Comparison of ENCODE assay signal across 8 cellular contexts in genomic region chr6:30463651-30464618, GRCh38. TPM values are rescaled to one million over a fixed set of nuclear protein-coding genes. Genes with fewer than 3 reads are reported as not detected.
A peak's percentile ranks its signal among the peaks of the same experiment; 100 is the strongest.
DNase-seq lines count a peak whose midpoint lies in the region; ATAC-seq, FAIRE-seq and TF ChIP-seq lines count a peak whose summit lies in the region.

No MANE protein-coding gene starts in this region.

- H3K4me2 ChIP-seq in K562 (ENCODE audit: insufficient read depth, low read length) (no peak overlapping the region), osteoblast (ENCODE audit: insufficient read depth, low read length) (peak overlapping the region; percentile 54)

- H3K4me1 ChIP-seq in K562 (replicated peaks in 1 of 2; ENCODE audit: control insufficient read depth in 2 of 2, insufficient read depth in 2 of 2, low read length in 2 of 2) = peaks cover 6 to 21% of the 10 kb centered on the region in 2 experiments; a peak in 2 of 5 replicates
- peaks cover 4% of the 10 kb centered on the region for H3K4me1 ChIP-seq in osteoblast (ENCODE audit: insufficient read depth, low read length)

- in situ Hi-C loops in K562 (cut with MboI) = no loop called here

- H3K4me3 ChIP-seq in K562 (no peak overlapping the region), osteoblast (ENCODE audit: insufficient read depth, low read length) (no peak overlapping the region)

- TF ChIP-seq CTCF in K562 (IDR thresholded peaks at IDR 0.05 in 2 of 3, conservative IDR thresholded peaks at IDR 0.05 in 1 of 3; ENCODE audit: insufficient read depth in 2 of 3, low read depth in 1 of 3, low read length in 3 of 3) (no peak), osteoblast (IDR thresholded peaks at IDR 0.05; ENCODE audit: extremely low read depth, low read depth, low read length) (no peak)

- H3K36me3 ChIP-seq in K562 (ENCODE audit: control insufficient read depth, insufficient read depth, low read length) (no peaks in the 10 kb centered on the region), osteoblast (ENCODE audit: insufficient read depth, low read length) (no peaks in the 10 kb centered on the region)

- H2AFZ ChIP-seq in K562 (ENCODE audit: low read depth, low read length) (no peak overlapping the region), osteoblast (ENCODE audit: low read length) (no peak overlapping the region)

- TF ChIP-seq EP300 in K562 (IDR thresholded peaks at IDR 0.05; ENCODE audit: low read length) = no peak

- intact Hi-C loops in K562 (cut with micrococcal nuclease) = no loop called here

- FAIRE-seq in K562 (lab: Jason Lieb, UNC) = no peak

- CTCF ChIA-PET in K562 (lab: Yijun Ruan, JAX; ENCODE audit: low intra/inter-chr PET ratio) = no interaction called here

- ATAC-seq in K562 (peak; percentile 50), HG03097 (IDR thresholded peaks at IDR 0.05; ENCODE audit: low FRiP score, unreplicated experiment) (no peak)

- BruUV-seq in K562 (replicated peaks; lab: Mats Ljungman, UMichigan) = no TSS peak

- DNase-seq in Daoy (ENCODE audit: low read depth) = peak; percentile 74
- DNase-seq in T-helper 1 cell = peak; percentile 58 to 80 (median 60)
- no peak for DNase-seq in K562 (ENCODE audit: extremely low read depth in 1 of 4, low spot score in 3 of 4)
- peak; percentile 66 for DNase-seq in osteoblast (ENCODE audit: insufficient read length, low spot score, missing footprints)
- no peak for DNase-seq in T1000 (lab: John Stamatoyannopoulos, UW)
- DNase-seq in NCI-H2107 treated with DMSO at 0.1 percent for 48 hours (lab: John Stamatoyannopoulos, UW; ENCODE audit: unreplicated experiment) = no peak
- no peak for DNase-seq in globus pallidus (ENCODE audit: low spot score)

- no peak for TF ChIP-seq RAD21 in K562 (CRISPR knock-in tag; conservative IDR thresholded peaks at IDR 0.05 in 1 of 2, IDR thresholded peaks at IDR 0.05 in 1 of 2)

- H3K27ac ChIP-seq in K562 (ENCODE audit: extremely low read depth, low read depth, low read length) (no peak overlapping the region), osteoblast (ENCODE audit: low read depth, low read length) (no peak overlapping the region)

- H4K20me1 ChIP-seq in K562 (replicated peaks; ENCODE audit: control insufficient read depth, insufficient read depth, low read length) = no peaks in the 10 kb centered on the region
- H4K20me1 ChIP-seq in osteoblast (ENCODE audit: insufficient read depth, low read length) = peaks cover 16% of the 10 kb centered on the region

- WGBS in K562 (ENCODE audit: insufficient coverage, low coverage, missing lambda C conversion rate) = 21% methylated on average over 63 of the region's 64 CpGs

- no peaks in the 10 kb centered on the region for H3K79me2 ChIP-seq in K562 (ENCODE audit: control insufficient read depth, insufficient read depth, low read length)
- H3K79me2 ChIP-seq in osteoblast (ENCODE audit: insufficient read depth, low read length) = no peaks in the 10 kb centered on the region

- no peak for TF ChIP-seq POLR2A in K562 (conservative IDR thresholded peaks at IDR 0.05)

- POLR2A ChIA-PET in K562 (lab: Yijun Ruan, JAX) = interaction anchor here (0.8 to 0.9 kb wide), 2 partner anchors 10 to 26 kb away, joined by 3 read pairs; no protein-coding TSS in a partner anchor

- H3K9me3 ChIP-seq in K562 (replicated peaks; ENCODE audit: control insufficient read depth, insufficient read depth, low read depth, low read length) = no peaks in the 10 kb centered on the region
- H3K9me3 ChIP-seq in osteoblast (ENCODE audit: low read depth, low read length) = no peaks in the 10 kb centered on the region

- H3K9ac ChIP-seq in K562 (ENCODE audit: insufficient read depth in 1 of 2, low read depth in 2 of 2, low read length in 2 of 2) = peak overlapping the region in 1 of 2 experiments; percentile 10; a peak in 1 of 4 replicates

- H3K9me1 ChIP-seq in K562 (ENCODE audit: control insufficient read depth, insufficient read depth, low read length) = no peaks in the 10 kb centered on the region

- H3K27me3 ChIP-seq in K562 (ENCODE audit: control insufficient read depth in 2 of 2, insufficient read depth in 2 of 2, low read length in 2 of 2) (peaks cover 69 to 72% of the 10 kb centered on the region in 2 experiments), osteoblast (ENCODE audit: insufficient read depth, low read length) (peaks cover 95% of the 10 kb centered on the region)

TF ChIP-seq in K562, 482 proteins besides CTCF, POLR2A, EP300 and RAD21 (continues in another document):
- TF ChIP-seq TRIM24 (IDR thresholded peaks at IDR 0.05) (no peak), THRB (CRISPR knock-in tag; conservative IDR thresholded peaks at IDR 0.05) (no peak), IRF2 (CRISPR knock-in tag; IDR thresholded peaks at IDR 0.05) (no peak), SNIP1 (IDR thresholded peaks at IDR 0.05; ENCODE audit: low read depth) (0 out of 2 replicates have a peak, but pooled peaks have one; percentile 47), RBFOX2 (IDR thresholded peaks at IDR 0.05; ENCODE audit: low read depth, low read length) (0 out of 2 replicates have a peak, but pooled peaks have one; percentile 21), ESRRA (IDR thresholded peaks at IDR 0.05; ENCODE audit: borderline replicate concordance, low read depth) (peak; percentile 87; the same call in 1 of the 2 replicates), MIER1 (IDR thresholded peaks at IDR 0.05; ENCODE audit: low read depth) (peak; percentile 44; the same call in 1 of the 2 replicates), ZNF668 (CRISPR knock-in tag; IDR thresholded peaks at IDR 0.05) (no peak), BCOR (IDR thresholded peaks at IDR 0.05) (no peak), ZNF133 (CRISPR knock-in tag; IDR thresholded peaks at IDR 0.05) (no peak), XRCC3 (IDR thresholded peaks at IDR 0.05) (no peak), MAFF (IDR thresholded peaks at IDR 0.05; ENCODE audit: low read length) (no peak), CREM (IDR thresholded peaks at IDR 0.05; ENCODE audit: low read depth) (no peak), ZNF583 (CRISPR knock-in tag; IDR thresholded peaks at IDR 0.05) (0 out of 2 replicates have a peak, but pooled peaks have one; percentile 20), MCM7 (IDR thresholded peaks at IDR 0.05) (no peak), MAFG (tag; conservative IDR thresholded peaks at IDR 0.05) (no peak), ZNF134 (CRISPR knock-in tag; conservative IDR thresholded peaks at IDR 0.05) (no peak), ARNT (IDR thresholded peaks at IDR 0.05) (no peak), ZNF12 (CRISPR knock-in tag; IDR thresholded peaks at IDR 0.05) (no peak), CREB3 (tag; conservative IDR thresholded peaks at IDR 0.05; ENCODE audit: low read depth) (no peak), ZBTB43 (CRISPR knock-in tag; IDR thresholded peaks at IDR 0.05) (no peak)

RNA-seq across cellular contexts. Expression of gene HLA-E, which starts 25.4 kb away (rescaled TPM):
- total RNA-seq in Daoy (2014; rRNA removed; shearing (Covaris generic)) = 109 and 110 TPM in 2 replicates
- 20.8 and 41.1 TPM in 2 replicates for total RNA-seq in K562 (2011; cell fraction: chromatin; rRNA removed; ENCODE audit: low replicate concordance)
- total RNA-seq in K562 (2011; cell fraction: nucleolus; rRNA removed) = 40.4 and 50.9 TPM in 2 replicates
- total RNA-seq in K562 (2011; cell fraction: nucleoplasm; rRNA removed) = 37.3 and 46.7 TPM in 2 replicates
- total RNA-seq in K562 (2014; rRNA removed) (39.9 and 45.5 TPM in 2 replicates), K562 (2014; rRNA removed; fragmentation: Illumina TruSeq; extraction: Trizol) (14.8 and 15.0 TPM in 2 replicates), K562 (2015; rRNA removed; fragmentation: Illumina TruSeq; extraction: Trizol) (25.0 and 25.8 TPM in 2 replicates), K562 (2021) (31.0 and 38.0 TPM in 2 replicates), osteoblast (320 and 343 TPM in 2 replicates)
- polyA plus RNA-seq in K562 (2011; rRNA removed) (27.2 and 28.8 TPM in 2 replicates), K562 (2014; fragmentation: Illumina TruSeq; extraction: Trizol) (26.8 and 37.5 TPM in 2 replicates), K562 (2014; fragmentation: Nextera tagmentation; extraction: Ambion mirVana) (1 to 10 TPM; 3.2 to 4.0 TPM), K562 (2014; rRNA removed) (38.4 and 38.9 TPM in 2 replicates)
- 27.0 and 45.7 TPM in 2 replicates for polyA plus RNA-seq in K562 (2011; cell fraction: cytosol; rRNA removed)
- 20.5 and 32.8 TPM in 2 replicates for polyA plus RNA-seq in K562 (2011; cell fraction: nucleus; rRNA removed)
- polyA plus RNA-seq in K562 (2012) = 27.8 and 82.4 TPM in 2 replicates
- 17.5 and 21.1 TPM in 2 replicates for polyA minus RNA-seq in K562 (2011; rRNA and poly(A)+ RNA removed)
- 16.8 and 17.8 TPM in 2 replicates for polyA minus RNA-seq in K562 (2011; cell fraction: cytosol; rRNA and poly(A)+ RNA removed)
- polyA minus RNA-seq in K562 (2011; cell fraction: nucleus; rRNA and poly(A)+ RNA removed) = 13.8 and 14.3 TPM in 2 replicates

Comparison
In these comparisons a context has a peak if more than half of its experiments do, and no peak if none do; other contexts are left out.
1. DNase-seq: peak in Daoy (single experiment), T-helper 1 cell (5 of 5) and osteoblast (single experiment); none in K562 (0 of 4), T1000 (single experiment), NCI-H2107 treated with DMSO at 0.1 percent for 48 hours (single experiment) and globus pallidus (single experiment).